10 cellular contexts compared by ENCODE assay signal in the genomic region with DNA sequence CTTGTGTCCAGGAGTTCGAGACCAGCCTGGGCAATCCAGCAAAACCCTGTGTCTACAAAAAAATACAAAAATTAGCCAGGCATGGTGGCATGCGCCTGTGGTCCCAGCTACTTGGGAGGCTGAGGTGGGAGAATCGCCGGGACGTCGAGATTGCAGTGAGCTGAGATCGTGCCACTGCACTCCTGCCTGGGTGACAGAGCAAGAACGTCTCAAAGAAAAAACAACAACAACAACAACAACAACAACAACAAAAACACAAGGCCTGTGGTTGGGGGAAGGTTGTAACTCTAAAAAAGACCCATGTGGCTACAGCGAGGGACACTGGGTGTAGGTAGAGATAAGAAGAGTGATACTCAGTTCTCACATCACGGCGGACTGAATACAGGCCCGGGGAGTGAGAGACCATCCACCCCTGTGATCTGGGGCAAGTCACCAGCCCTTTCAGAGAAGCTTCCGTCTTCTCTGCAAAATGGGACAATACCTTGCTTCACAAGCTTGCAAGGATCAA. TPM values are rescaled to one million over a fixed set of nuclear protein-coding genes. Genes with fewer than 3 reads are reported as not detected.
A peak's percentile ranks its signal among the peaks of the same experiment; 100 is the strongest.
DNase-seq lines count a peak whose midpoint lies in the region; ATAC-seq and TF ChIP-seq lines count a peak whose summit lies in the region.
"Had no signal": no experiment of that assay in that cellular context is flagged by ENCODE, and none has a peak within 500 bp of the region (broad histone marks: within the 10 kb centered on the region; RNA-seq: fewer than 3 reads in every experiment).

No MANE protein-coding gene starts in this region.

- H3K79me2 ChIP-seq in H9 (ENCODE audit: insufficient read depth, low read length): peaks cover 23% of the 10 kb centered on the region; the same call in 1 of the 2 replicates

- no peak overlapping the region for H3K56ac ChIP-seq in H9 (ENCODE audit: insufficient read length, low read depth, low read length)

- ATAC-seq in naive thymus-derived CD4-positive, alpha-beta T cell: no peak

- peak overlapping the region; percentile 79 to 86 for H3K4me3 Mint-ChIP-seq in H9
- peak overlapping the region; percentile 88 for H3K4me3 Mint-ChIP-seq in activated T-helper 1 cell treated with anti-CD3 and anti-CD28 coated beads, Interleukin-12 subunit alpha, Interleukin-12 subunit beta, Interleukin-2, Interleukin-4 antibody, amounts not matched to agents 30 ng/mL and 10 ng/mL and 1 ng/mL, durations not matched to agents 14 hours and 24 hours and 36 hours
- peak overlapping the region; percentile 83 to 92 (median 89) for H3K4me3 Mint-ChIP-seq in naive thymus-derived CD4-positive, alpha-beta T cell

- H3K9me3 ChIP-seq in BLaER1 treated with 17β-estradiol and CSF1 and Interleukin-3, amounts not matched to agents 10 nM and 100 nM (replicated peaks in 1 of 11): no peaks in the 10 kb centered on the region
- H3K9me3 ChIP-seq in H9 (ENCODE audit: control insufficient read depth, low read depth, low read length): no peaks in the 10 kb centered on the region
- no peaks in the 10 kb centered on the region for H3K9me3 ChIP-seq in naive thymus-derived CD4-positive, alpha-beta T cell (ENCODE audit: control insufficient read depth in 2 of 3, low read length in 3 of 3)
- H3K9me3 ChIP-seq: gastroesophageal sphincter had no signal

- H3K18ac ChIP-seq in H9 (ENCODE audit: insufficient read length, low read depth, low read length): no peak overlapping the region

- H4K91ac ChIP-seq in H9 (ENCODE audit: insufficient read length, low read depth, low read length): no peak overlapping the region

- H2BK15ac ChIP-seq in H9 (ENCODE audit: low read depth, low read length): no peak overlapping the region

- H3K36me3 Mint-ChIP-seq in H9 (ENCODE audit: insufficient read depth in 1 of 3, low read depth in 3 of 3): peaks cover 0 to 4% (median 4%) of the 10 kb centered on the region in 3 experiments; a peak in 2 of 7 replicates
- H3K36me3 Mint-ChIP-seq in activated T-helper 1 cell treated with anti-CD3 and anti-CD28 coated beads, Interleukin-12 subunit alpha, Interleukin-12 subunit beta, Interleukin-2, Interleukin-4 antibody, amounts not matched to agents 30 ng/mL and 10 ng/mL and 1 ng/mL, durations not matched to agents 14 hours and 24 hours and 36 hours (ENCODE audit: low read depth): peaks cover 27% of the 10 kb centered on the region
- peaks cover 0 to 22% (median 16%) of the 10 kb centered on the region in 5 donors for H3K36me3 Mint-ChIP-seq in naive thymus-derived CD4-positive, alpha-beta T cell

- intact Hi-C loops in activated T-helper 1 cell treated with anti-CD3 and anti-CD28 coated beads, Interleukin-12 subunit alpha, Interleukin-12 subunit beta, Interleukin-2, Interleukin-4 antibody, amounts not matched to agents 30 ng/mL and 10 ng/mL and 1 ng/mL, durations not matched to agents 14 hours and 24 hours and 36 hours (cut with micrococcal nuclease): loop anchor here (1.0 to 5.0 kb wide), 3 partner anchors 11 to 401 kb away; partner anchors contain the start of gene ZBTB40
- intact Hi-C loops in naive thymus-derived CD4-positive, alpha-beta T cell (cut with micrococcal nuclease): loop anchor here (1.0 to 5.0 kb wide), 7 partner anchors 11 to 401 kb away; partner anchors contain the start of gene USP48 (in 2 of the 2)

- no peak overlapping the region for H3K4ac ChIP-seq in H9 (ENCODE audit: low read depth, low read length)

- no peak overlapping the region for H2BK20ac ChIP-seq in H9 (ENCODE audit: low read depth, low read length, poor library complexity, severe bottlenecking)

- H3K4me1 ChIP-seq in BLaER1 treated with 17β-estradiol and CSF1 and Interleukin-3, amounts not matched to agents 10 nM and 100 nM: peaks cover 29 to 68% (median 51%) of the 10 kb centered on the region in 10 experiments
- H3K4me1 ChIP-seq in H9 (ENCODE audit: insufficient read depth, low read length): no peaks in the 10 kb centered on the region; the same call in 1 of the 2 replicates
- H3K4me1 ChIP-seq in naive thymus-derived CD4-positive, alpha-beta T cell (ENCODE audit: control insufficient read depth in 2 of 2, insufficient read depth in 2 of 2, low read length in 2 of 2): peaks cover 32 to 38% of the 10 kb centered on the region in 2 donors

- POLR2A ChIA-PET in naive thymus-derived CD4-positive, alpha-beta T cell (lab: Charles Lee): interaction anchor here (0.7 to 16.8 kb wide), 7 partner anchors 15 to 758 kb away, joined by 3 to 774 read pairs (median 6); no protein-coding TSS in a partner anchor

- H3T11ph ChIP-seq in H9 (ENCODE audit: low read length): no peak overlapping the region

- H4K8ac ChIP-seq in H9 (replicated peaks; ENCODE audit: insufficient read length, low read depth, low read length): no peak overlapping the region

- H3K4me2 ChIP-seq in BLaER1 treated with 17β-estradiol and CSF1 and Interleukin-3, amounts not matched to agents 10 nM and 100 nM: peak overlapping the region; percentile 48 to 84 (median 59); a peak in 19 of 22 replicates
- H3K4me2 ChIP-seq in H9 (ENCODE audit: insufficient read depth, insufficient read length, low read length): no peak overlapping the region

- DNase-seq in H9 (no peak), activated gamma-delta T cell (lab: John Stamatoyannopoulos, UW) (no peak), 8988T (no peak), NK-92 (lab: John Stamatoyannopoulos, UW; ENCODE audit: unreplicated experiment) (no peak)
- DNase-seq in activated T-helper 1 cell treated with anti-CD3 and anti-CD28 coated beads, Interleukin-12 subunit alpha, Interleukin-12 subunit beta, Interleukin-2, Interleukin-4 antibody, amounts not matched to agents 30 ng/mL and 10 ng/mL and 1 ng/mL, durations not matched to agents 14 hours and 24 hours and 36 hours (ENCODE audit: low spot score): no peak
- no peak for DNase-seq in naive thymus-derived CD4-positive, alpha-beta T cell
- DNase-seq in stimulated activated CD4-positive, alpha-beta T cell treated with anti-CD3 and anti-CD28 coated beads, Interleukin-12 subunit alpha, Interleukin-12 subunit beta, amount 100 ng/mL, for 4 hours: no peak

- no peak overlapping the region for H3K14ac ChIP-seq in H9 (ENCODE audit: insufficient read depth, low read length)

- H3K27ac ChIP-seq in BLaER1 treated with 17β-estradiol and CSF1 and Interleukin-3, amounts not matched to agents 10 nM and 100 nM: peak overlapping the region in 8 of 11 experiments; percentile 95 to 99 (median 96); a peak in 13 of 22 replicates
- no peak overlapping the region for H3K27ac ChIP-seq in H9 (ENCODE audit: insufficient read length, low read depth, low read length)
- peak overlapping the region; percentile 98 for H3K27ac ChIP-seq in naive thymus-derived CD4-positive, alpha-beta T cell (ENCODE audit: low read depth, low read length)

- H3K4me3 ChIP-seq in BLaER1 treated with 17β-estradiol and CSF1 and Interleukin-3, amounts not matched to agents 10 nM and 100 nM: peak overlapping the region in 5 of 10 experiments; percentile 71 to 88 (median 87); a peak in 5 of 20 replicates
- peak overlapping the region; percentile 74 for H3K4me3 ChIP-seq in naive thymus-derived CD4-positive, alpha-beta T cell (ENCODE audit: low read length)
- H3K4me3 ChIP-seq: lung had no signal

- no peak overlapping the region for H2AFZ ChIP-seq in H9 (ENCODE audit: low read length)

- H2BK5ac ChIP-seq in H9 (ENCODE audit: insufficient read length, low read length): no peak overlapping the region

- H3K23me2 ChIP-seq in H9 (ENCODE audit: insufficient read length, low read depth, low read length, poor library complexity, severe bottlenecking): peaks cover 6% of the 10 kb centered on the region

- H3K9ac ChIP-seq in BLaER1 treated with 17β-estradiol and CSF1 and Interleukin-3, amounts not matched to agents 10 nM and 100 nM: peak overlapping the region in 3 of 11 experiments; percentile 96 to 97 (median 97); a peak in 8 of 22 replicates
- H3K9ac ChIP-seq in H9 (ENCODE audit: extremely low read depth, insufficient read length, low read length): no peak overlapping the region

- H3K36me3 ChIP-seq in BLaER1 treated with 17β-estradiol and CSF1 and Interleukin-3, amounts not matched to agents 10 nM and 100 nM: peaks cover under 1 to 28% (median 17%) of the 10 kb centered on the region in 11 experiments; a peak in 18 of 22 replicates
- peaks cover 0 to 5% (median 3%) of the 10 kb centered on the region in 3 experiments for H3K36me3 ChIP-seq in naive thymus-derived CD4-positive, alpha-beta T cell (ENCODE audit: control insufficient read depth in 2 of 3, insufficient read depth in 3 of 3, low read length in 3 of 3)
- H3K36me3 ChIP-seq: gastroesophageal sphincter had no signal

- H2BK120ac ChIP-seq in H9 (ENCODE audit: low read depth, low read length, poor library complexity, severe bottlenecking): no peak overlapping the region

- no peak overlapping the region for H2BK12ac ChIP-seq in H9 (ENCODE audit: insufficient read length, low read depth, low read length)

- no peaks in the 10 kb centered on the region for H3K27me3 ChIP-seq in BLaER1 treated with 17β-estradiol and CSF1 and Interleukin-3, amounts not matched to agents 10 nM and 100 nM
- H3K27me3 ChIP-seq in H9 (ENCODE audit: insufficient read depth, low read length): no peaks in the 10 kb centered on the region
- no peaks in the 10 kb centered on the region for H3K27me3 ChIP-seq in naive thymus-derived CD4-positive, alpha-beta T cell (ENCODE audit: control insufficient read depth in 2 of 2, insufficient read depth in 2 of 2, low read length in 2 of 2)
- H3K27me3 ChIP-seq: gastroesophageal sphincter had no signal

- no peak overlapping the region for H4K5ac ChIP-seq in H9 (ENCODE audit: insufficient read length, low read depth, low read length)

- no peaks in the 10 kb centered on the region; the same call in 1 of the 2 replicates for H3K27me3 Mint-ChIP-seq in H9 (ENCODE audit: low read depth)
- H3K27me3 Mint-ChIP-seq in activated T-helper 1 cell treated with anti-CD3 and anti-CD28 coated beads, Interleukin-12 subunit alpha, Interleukin-12 subunit beta, Interleukin-2, Interleukin-4 antibody, amounts not matched to agents 30 ng/mL and 10 ng/mL and 1 ng/mL, durations not matched to agents 14 hours and 24 hours and 36 hours (ENCODE audit: insufficient read depth): peaks cover 2% of the 10 kb centered on the region
- H3K27me3 Mint-ChIP-seq in naive thymus-derived CD4-positive, alpha-beta T cell: peaks cover 0 to 2% (median 0%) of the 10 kb centered on the region in 5 donors

- H4K20me1 ChIP-seq in BLaER1 treated with 17β-estradiol and CSF1 and Interleukin-3, amounts not matched to agents 10 nM and 100 nM: peaks cover 33 to 36% (median 35%) of the 10 kb centered on the region in 11 experiments
- no peaks in the 10 kb centered on the region for H4K20me1 ChIP-seq in H9 (ENCODE audit: control insufficient read depth, insufficient read depth, insufficient read length)

- no peaks in the 10 kb centered on the region for H3K9me3 Mint-ChIP-seq in H9
- H3K9me3 Mint-ChIP-seq in activated T-helper 1 cell treated with anti-CD3 and anti-CD28 coated beads, Interleukin-12 subunit alpha, Interleukin-12 subunit beta, Interleukin-2, Interleukin-4 antibody, amounts not matched to agents 30 ng/mL and 10 ng/mL and 1 ng/mL, durations not matched to agents 14 hours and 24 hours and 36 hours: no peaks in the 10 kb centered on the region
- H3K9me3 Mint-ChIP-seq in naive thymus-derived CD4-positive, alpha-beta T cell: peaks cover 0 to 7% (median 0%) of the 10 kb centered on the region in 11 donors

- no CpG with 5 or more reads among the region's 13 CpGs for WGBS in H9 (ENCODE audit: extremely low coverage, insufficient read length, low lambda C conversion rate)

- H2AK5ac ChIP-seq in H9 (ENCODE audit: insufficient read length, low read length): no peak overlapping the region

- CTCF ChIA-PET in naive thymus-derived CD4-positive, alpha-beta T cell (lab: Charles Lee): interaction anchor here (0.6 to 5.0 kb wide), 4 partner anchors 8 to 28 kb away, joined by 4 to 56 read pairs (median 16); no protein-coding TSS in a partner anchor

- no peak for TF ChIP-seq CTCF in H9 (conservative IDR thresholded peaks at IDR 0.05)

- peak overlapping the region in 1 of 3 experiments; percentile 72; a peak in 1 of 7 replicates for H3K27ac Mint-ChIP-seq in H9
- H3K27ac Mint-ChIP-seq in activated T-helper 1 cell treated with anti-CD3 and anti-CD28 coated beads, Interleukin-12 subunit alpha, Interleukin-12 subunit beta, Interleukin-2, Interleukin-4 antibody, amounts not matched to agents 30 ng/mL and 10 ng/mL and 1 ng/mL, durations not matched to agents 14 hours and 24 hours and 36 hours: peak overlapping the region; percentile 95
- H3K27ac Mint-ChIP-seq in naive thymus-derived CD4-positive, alpha-beta T cell: peak overlapping the region; percentile 77 to 97 (median 95)

- peaks cover 17 to 25% of the 10 kb centered on the region in 2 experiments for H3K4me1 Mint-ChIP-seq in H9
- peaks cover 52% of the 10 kb centered on the region for H3K4me1 Mint-ChIP-seq in activated T-helper 1 cell treated with anti-CD3 and anti-CD28 coated beads, Interleukin-12 subunit alpha, Interleukin-12 subunit beta, Interleukin-2, Interleukin-4 antibody, amounts not matched to agents 30 ng/mL and 10 ng/mL and 1 ng/mL, durations not matched to agents 14 hours and 24 hours and 36 hours (ENCODE audit: low read depth)
- H3K4me1 Mint-ChIP-seq in naive thymus-derived CD4-positive, alpha-beta T cell: peaks cover 43 to 72% (median 55%) of the 10 kb centered on the region in 7 donors

- H3K23ac ChIP-seq in H9 (ENCODE audit: insufficient read length, low read depth, low read length): no peak overlapping the region

- peaks cover 7% of the 10 kb centered on the region for H3K79me1 ChIP-seq in H9 (ENCODE audit: insufficient read depth, low read depth, low read length, poor library complexity, severe bottlenecking)

RNA-seq across cellular contexts. Expression of gene CDC42, which starts 0.8 kb away (rescaled TPM):
- total RNA-seq in H9 (2021): 178 and 197 TPM in 2 replicates
- 293 and 318 TPM in 2 replicates for total RNA-seq in activated T-helper 1 cell treated with anti-CD3 and anti-CD28 coated beads, Interleukin-12 subunit alpha, Interleukin-12 subunit beta, Interleukin-2, Interleukin-4 antibody, amounts not matched to agents 30 ng/mL and 10 ng/mL and 1 ng/mL, durations not matched to agents 14 hours and 24 hours and 36 hours
- total RNA-seq in naive thymus-derived CD4-positive, alpha-beta T cell: 100 to 1,000 TPM; 186 to 385 (median 305) TPM
- polyA plus RNA-seq in naive thymus-derived CD4-positive, alpha-beta T cell: 100 to 1,000 TPM; 186 to 427 TPM

RNA-seq across cellular contexts. Expression of gene CELA3A, which starts 50.2 kb away (rescaled TPM):
- not detected in 2 replicates for total RNA-seq in H9 (2021)
- total RNA-seq in activated T-helper 1 cell treated with anti-CD3 and anti-CD28 coated beads, Interleukin-12 subunit alpha, Interleukin-12 subunit beta, Interleukin-2, Interleukin-4 antibody, amounts not matched to agents 30 ng/mL and 10 ng/mL and 1 ng/mL, durations not matched to agents 14 hours and 24 hours and 36 hours: not detected in 2 replicates
- not detected for total RNA-seq in naive thymus-derived CD4-positive, alpha-beta T cell
- polyA plus RNA-seq in naive thymus-derived CD4-positive, alpha-beta T cell: not detected
- total RNA-seq: gastroesophageal sphincter had no signal
